In the genomic region with DNA sequence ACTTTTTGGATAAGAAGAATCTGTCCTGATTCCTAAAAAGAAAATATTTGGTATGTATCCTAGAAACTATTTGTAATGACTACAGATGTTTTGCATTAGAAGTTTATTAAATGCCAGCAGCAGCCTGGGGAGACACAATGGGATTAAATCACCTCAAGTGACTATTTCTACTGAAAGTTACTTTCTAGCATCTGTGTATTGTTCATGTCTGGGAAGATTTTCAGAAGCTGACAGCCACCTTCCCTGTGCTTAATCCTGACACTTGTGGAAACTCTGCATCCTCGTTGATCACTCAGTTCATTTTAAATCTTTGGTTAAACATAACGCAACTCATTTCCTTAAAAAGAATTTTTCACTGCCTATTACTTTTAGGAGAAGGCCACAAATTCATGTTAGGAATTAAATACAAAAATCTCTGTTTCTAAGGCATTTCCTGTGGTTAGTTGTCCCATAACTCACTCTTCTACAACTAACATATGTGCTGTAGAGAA, we compare ENCODE assay signal across 28 cellular contexts.
DNase-seq lines count a peak whose midpoint lies in the region; ATAC-seq and TF ChIP-seq lines count a peak whose summit lies in the region.
"Had no signal": no experiment of that assay in that cellular context is flagged by ENCODE, and none has a peak within 500 bp of the region (broad histone marks: within the 10 kb centered on the region; RNA-seq: fewer than 3 reads in every experiment).

No MANE protein-coding gene starts in this region.

- TF ChIP-seq RAD21 in SK-N-SH (IDR thresholded peaks at IDR 0.05; ENCODE audit: low read length), result no peak

- H3K9ac ChIP-seq in SK-N-SH (no peak overlapping the region), mammary epithelial cell (ENCODE audit: insufficient read depth, low read length) (no peak overlapping the region)

- no peaks in the 10 kb centered on the region; a peak in 1 of 4 replicates for H3K4me1 ChIP-seq in SK-N-SH (ENCODE audit: control insufficient read depth in 1 of 2, insufficient read depth in 2 of 2, low read depth in 1 of 2, low read length in 1 of 2)
- peaks cover 0 to 7% of the 10 kb centered on the region in 2 donors for H3K4me1 ChIP-seq in right atrium auricular region
- H3K4me1 ChIP-seq in mammary epithelial cell (ENCODE audit: insufficient read depth, low read length), result no peaks in the 10 kb centered on the region
- H3K4me1 ChIP-seq: SJSA1 had no signal

- in situ Hi-C loops in mammary epithelial cell (cut with MboI; ENCODE audit: low sequenced_read_pairs in 2 of 2), result no loop called here

- no peak for TF ChIP-seq EP300 in SK-N-SH (IDR thresholded peaks at IDR 0.05; ENCODE audit: borderline replicate concordance in 1 of 2, low read depth in 1 of 2, low read length in 1 of 2)

- DNase-seq in SK-N-SH (no peak), chondrocyte (ENCODE audit: low spot score) (no peak), right atrium auricular region (ENCODE audit: low spot score) (no peak), stromal cell of bone marrow (ENCODE audit: low read depth) (peak; percentile 10), mammary epithelial cell (no peak)
- no peak for DNase-seq in stimulated activated naive B cell treated with anti-CD40 and anti-IgM and Interleukin-4, amounts not matched to agents 10 μg/mL and 1 μg/mL and 100 μg/mL, for 72 hours
- DNase-seq in T-helper 2 cell treated with Interferon-gamma antibody and Interleukin-4, amounts not matched to agents 5 μg/mL and 100 μg/mL, for 36 hours (ENCODE audit: low spot score), result no peak
- DNase-seq: activated CD4-positive, alpha-beta T cell treated with anti-CD3 and anti-CD28 coated beads, Interleukin-2, amount 50 U/mL, for 1 hour; cerebellar nuclear complex; effector CD8-positive, alpha-beta T cell; EL; glutamatergic neuron; NCI-H1417; NCI-H510A; posterior cingulate gyrus; stimulated activated CD4-positive, alpha-beta T cell treated with anti-CD3 and anti-CD28 coated beads, Interleukin-2, amount 100 ng/mL, for 48 hours; stimulated activated naive CD4-positive, alpha-beta T cell; T-helper 17 cell; trophoblast cell had no signal

- H4K20me1 ChIP-seq in SK-N-SH (ENCODE audit: insufficient read depth) (no peaks in the 10 kb centered on the region), mammary epithelial cell (ENCODE audit: insufficient read depth, low read length) (no peaks in the 10 kb centered on the region)

- H3K9me3 ChIP-seq in SK-N-SH (no peaks in the 10 kb centered on the region), right atrium auricular region (no peaks in the 10 kb centered on the region), mammary epithelial cell (replicated peaks; ENCODE audit: insufficient read depth, low read length) (peaks cover 2% of the 10 kb centered on the region)

- intact Hi-C loops in mammary epithelial cell (cut with micrococcal nuclease), result no loop called here

- H3K4me2 ChIP-seq in SK-N-SH (no peak overlapping the region), mammary epithelial cell (ENCODE audit: insufficient read depth, low read depth, low read length) (no peak overlapping the region)

- H2AFZ ChIP-seq in SK-N-SH (ENCODE audit: low read depth) (no peak overlapping the region), mammary epithelial cell (ENCODE audit: low read depth, low read length) (no peak overlapping the region)

- WGBS in SK-N-SH (ENCODE audit: low lambda C conversion rate), result 29% methylated on average over 2 of the region's 2 CpGs
- 23% methylated on average over 2 of the region's 2 CpGs for WGBS in mammary epithelial cell (ENCODE audit: low coverage, missing lambda C conversion rate)

- TF ChIP-seq CTCF in SK-N-SH (IDR thresholded peaks at IDR 0.05) (no peak), chondrocyte (IDR thresholded peaks at IDR 0.05) (no peak), right atrium auricular region (IDR thresholded peaks at IDR 0.05) (no peak), mammary epithelial cell (conservative IDR thresholded peaks at IDR 0.05 in 1 of 2, IDR thresholded peaks at IDR 0.05 in 1 of 2; ENCODE audit: extremely low read depth in 1 of 2, insufficient read depth in 1 of 2, low read depth in 1 of 2, low read length in 2 of 2) (no peak)

- H3K79me2 ChIP-seq in SK-N-SH (ENCODE audit: insufficient read depth) (no peaks in the 10 kb centered on the region), mammary epithelial cell (ENCODE audit: insufficient read depth, low read length) (no peaks in the 10 kb centered on the region)

- peaks cover 20% of the 10 kb centered on the region for H3K4me1 Mint-ChIP-seq in chondrocyte (ENCODE audit: low read depth)
- H3K4me1 Mint-ChIP-seq in stimulated activated naive B cell treated with anti-CD40 and anti-IgM and Interleukin-4, amounts not matched to agents 10 μg/mL and 1 μg/mL and 100 μg/mL, for 72 hours, result no peaks in the 10 kb centered on the region
- no peaks in the 10 kb centered on the region for H3K4me1 Mint-ChIP-seq in T-helper 2 cell treated with Interferon-gamma antibody and Interleukin-4, amounts not matched to agents 5 μg/mL and 100 μg/mL, for 36 hours (ENCODE audit: low read depth)
- H3K4me1 Mint-ChIP-seq: T-helper 17 cell had no signal

- no peaks in the 10 kb centered on the region for H3K27me3 Mint-ChIP-seq in chondrocyte (ENCODE audit: low read depth)
- no peaks in the 10 kb centered on the region for H3K27me3 Mint-ChIP-seq in stimulated activated naive B cell treated with anti-CD40 and anti-IgM and Interleukin-4, amounts not matched to agents 10 μg/mL and 1 μg/mL and 100 μg/mL, for 72 hours
- peaks cover 4% of the 10 kb centered on the region for H3K27me3 Mint-ChIP-seq in T-helper 2 cell treated with Interferon-gamma antibody and Interleukin-4, amounts not matched to agents 5 μg/mL and 100 μg/mL, for 36 hours (ENCODE audit: low read depth)

- H3K27me3 ChIP-seq in SK-N-SH (ENCODE audit: insufficient read depth) (no peaks in the 10 kb centered on the region), right atrium auricular region (no peaks in the 10 kb centered on the region), mammary epithelial cell (ENCODE audit: insufficient read depth, low read length) (no peaks in the 10 kb centered on the region)
- H3K27me3 ChIP-seq: SJSA1 had no signal

- H3K27ac ChIP-seq in SK-N-SH (ENCODE audit: low read depth in 2 of 2, low read length in 1 of 2) (no peak overlapping the region; a peak in 1 of 4 replicates), right atrium auricular region (peak overlapping the region; percentile 10 to 60), mammary epithelial cell (ENCODE audit: insufficient read depth, low read depth, low read length) (no peak overlapping the region)
- H3K27ac ChIP-seq: 22Rv1, C4-2B, SJSA1, VCaP had no signal

- H3K4me3 ChIP-seq in SK-N-SH (ENCODE audit: low read depth in 2 of 2, low read length in 1 of 2), result no peak overlapping the region
- no peak overlapping the region for H3K4me3 ChIP-seq in right atrium auricular region
- no peak overlapping the region for H3K4me3 ChIP-seq in mammary epithelial cell (replicated peaks in 1 of 3; ENCODE audit: insufficient read depth in 1 of 3, low read depth in 2 of 3, low read length in 3 of 3)
- H3K4me3 ChIP-seq: SJSA1, skin epidermis had no signal

- peak; percentile 44; the same call in 2 of the 3 replicates for ATAC-seq in SK-N-SH treated with all-trans-retinoic acid at 6 μM for 48 hours
- no peak for ATAC-seq in stimulated activated naive B cell treated with anti-CD40 and anti-IgM and Interleukin-4, amounts not matched to agents 10 μg/mL and 1 μg/mL and 100 μg/mL, for 72 hours (replicated peaks)
- ATAC-seq: esophagus mucosa; natural killer cell treated with Interleukin-12 subunit alpha and Interleukin-12 subunit beta and Interleukin-15 and Interleukin-18, amount 100 ng/mL, for 72 hours; T-helper 17 cell had no signal

- peak overlapping the region; percentile 29 for H3K27ac Mint-ChIP-seq in chondrocyte (ENCODE audit: unreplicated experiment)
- H3K27ac Mint-ChIP-seq in stimulated activated naive B cell treated with anti-CD40 and anti-IgM and Interleukin-4, amounts not matched to agents 10 μg/mL and 1 μg/mL and 100 μg/mL, for 72 hours, result no peak overlapping the region
- no peak overlapping the region for H3K27ac Mint-ChIP-seq in T-helper 2 cell treated with Interferon-gamma antibody and Interleukin-4, amounts not matched to agents 5 μg/mL and 100 μg/mL, for 36 hours
- H3K27ac Mint-ChIP-seq: activated naive CD8-positive, alpha-beta T cell; natural killer cell treated with Interleukin-12 subunit alpha and Interleukin-12 subunit beta and Interleukin-15 and Interleukin-18, amount 100 ng/mL, for 72 hours; T-helper 17 cell had no signal

- no peaks in the 10 kb centered on the region for H3K9me2 ChIP-seq in SK-N-SH

- no TSS peak for BruUV-seq in mammary epithelial cell (replicated peaks; lab: Mats Ljungman, UMichigan)

- H3K9me3 Mint-ChIP-seq in chondrocyte (ENCODE audit: low read depth), result peaks cover 3% of the 10 kb centered on the region
- H3K9me3 Mint-ChIP-seq in stimulated activated naive B cell treated with anti-CD40 and anti-IgM and Interleukin-4, amounts not matched to agents 10 μg/mL and 1 μg/mL and 100 μg/mL, for 72 hours, result peaks cover 2 to 4% of the 10 kb centered on the region in 2 donors
- no peaks in the 10 kb centered on the region for H3K9me3 Mint-ChIP-seq in T-helper 2 cell treated with Interferon-gamma antibody and Interleukin-4, amounts not matched to agents 5 μg/mL and 100 μg/mL, for 36 hours
- H3K9me3 Mint-ChIP-seq: natural killer cell treated with Interleukin-12 subunit alpha and Interleukin-12 subunit beta and Interleukin-15 and Interleukin-18, amount 100 ng/mL, for 72 hours had no signal

- dilution Hi-C loops in mammary epithelial cell (cut with HindIII; ENCODE audit: low sequenced_read_pairs), result no loop called here

- H3K4me3 Mint-ChIP-seq in chondrocyte (ENCODE audit: unreplicated experiment), result no peak overlapping the region
- H3K4me3 Mint-ChIP-seq in stimulated activated naive B cell treated with anti-CD40 and anti-IgM and Interleukin-4, amounts not matched to agents 10 μg/mL and 1 μg/mL and 100 μg/mL, for 72 hours, result no peak overlapping the region
- no peak overlapping the region for H3K4me3 Mint-ChIP-seq in T-helper 2 cell treated with Interferon-gamma antibody and Interleukin-4, amounts not matched to agents 5 μg/mL and 100 μg/mL, for 36 hours
- H3K4me3 Mint-ChIP-seq: activated naive CD8-positive, alpha-beta T cell; natural killer cell treated with Interleukin-12 subunit alpha and Interleukin-12 subunit beta and Interleukin-15 and Interleukin-18, amount 100 ng/mL, for 72 hours; T-helper 17 cell had no signal

- H3K36me3 ChIP-seq in SK-N-SH (replicated peaks in 1 of 2; ENCODE audit: control insufficient read depth in 1 of 2, insufficient read depth in 2 of 2, low read length in 1 of 2) (no peaks in the 10 kb centered on the region), right atrium auricular region (no peaks in the 10 kb centered on the region), mammary epithelial cell (ENCODE audit: insufficient read depth, low read length) (no peaks in the 10 kb centered on the region)
- H3K36me3 ChIP-seq: SJSA1 had no signal

- no peaks in the 10 kb centered on the region for H3K36me3 Mint-ChIP-seq in chondrocyte (ENCODE audit: low read depth)
- no peaks in the 10 kb centered on the region for H3K36me3 Mint-ChIP-seq in stimulated activated naive B cell treated with anti-CD40 and anti-IgM and Interleukin-4, amounts not matched to agents 10 μg/mL and 1 μg/mL and 100 μg/mL, for 72 hours
- no peaks in the 10 kb centered on the region for H3K36me3 Mint-ChIP-seq in T-helper 2 cell treated with Interferon-gamma antibody and Interleukin-4, amounts not matched to agents 5 μg/mL and 100 μg/mL, for 36 hours (ENCODE audit: low read depth)
- H3K36me3 Mint-ChIP-seq: activated naive CD8-positive, alpha-beta T cell; natural killer cell treated with Interleukin-12 subunit alpha and Interleukin-12 subunit beta and Interleukin-15 and Interleukin-18, amount 100 ng/mL, for 72 hours had no signal

- no peaks in the 10 kb centered on the region for H3F3A ChIP-seq in SK-N-SH (replicated peaks; ENCODE audit: insufficient read depth)

- POLR2A ChIA-PET in SK-N-SH (lab: Yijun Ruan, JAX), result no interaction called here

- CTCF ChIA-PET in SK-N-SH (lab: Yijun Ruan, JAX) (no interaction called here), mammary epithelial cell (lab: Charles Lee; ENCODE audit: low non-redundant PET) (no interaction called here)

Comparison
In these comparisons a context has a peak if more than half of its experiments do, and no peak if none do; other contexts are left out.
1. H3K27ac ChIP-seq: peak in right atrium auricular region (2 of 2); none in SK-N-SH (0 of 2) and mammary epithelial cell (single experiment).